Comparison of ENCODE assay signal across 35 cellular contexts in the genomic region with DNA sequence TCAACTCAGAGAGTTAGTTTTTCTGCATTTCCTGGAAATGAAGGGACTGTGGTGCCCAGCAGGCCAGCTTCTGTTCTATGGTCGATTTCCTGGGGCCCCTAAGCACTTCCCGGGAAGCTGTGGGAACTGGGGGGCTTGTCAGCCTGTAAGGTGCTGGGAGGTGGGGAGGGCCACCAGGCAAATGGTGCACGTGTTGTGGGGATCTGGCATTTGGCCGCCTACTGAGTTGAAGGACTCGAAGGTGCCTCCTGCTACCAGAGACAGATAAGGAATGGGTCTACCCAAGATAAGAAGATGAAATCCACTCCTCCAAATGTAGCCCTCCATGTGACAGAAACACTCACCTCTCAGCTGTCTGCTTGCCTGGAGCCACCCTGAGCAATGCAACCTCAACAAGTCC.
"Had no signal": no experiment of that assay in that cellular context is flagged by ENCODE, and none has a peak within 500 bp of the region (broad histone marks: within the 10 kb centered on the region; RNA-seq: fewer than 3 reads in every experiment).

No MANE protein-coding gene starts in this region.

- H3K36me3 Mint-ChIP-seq: activated CD4-positive, alpha-beta memory T cell treated with anti-CD3 and anti-CD28 coated beads for 36 hours; activated naive CD4-positive, alpha-beta T cell treated with anti-CD3 and anti-CD28 coated beads, Interleukin-2, amount 50 U/mL, for 72 hours; activated naive CD8-positive, alpha-beta T cell treated with anti-CD3 and anti-CD28 coated beads for 36 hours had no signal

- H3K27me3 ChIP-seq: adrenal gland, body of pancreas, brain microvascular endothelial cell, breast epithelium had no signal

- H3K9me3 Mint-ChIP-seq: activated B cell treated with CpG ODN at 0.5 μM for 24 hours; activated CD4-positive, alpha-beta memory T cell treated with anti-CD3 and anti-CD28 coated beads for 36 hours; activated CD4-positive, alpha-beta T cell treated with anti-CD3 and anti-CD28 coated beads, Interleukin-2, amount 10 ng/mL, durations not matched to agents 24 days and 14 days; activated CD8-positive, alpha-beta T cell treated with anti-CD3 and anti-CD28 coated beads for 36 hours; activated naive CD4-positive, alpha-beta T cell treated with anti-CD3 and anti-CD28 coated beads for 36 hours; activated naive CD4-positive, alpha-beta T cell treated with anti-CD3 and anti-CD28 coated beads, Interleukin-2, amount 50 U/mL, for 72 hours; activated naive CD8-positive, alpha-beta T cell treated with anti-CD3 and anti-CD28 coated beads for 36 hours; activated T-cell treated with anti-CD3 and anti-CD28 coated beads, Interleukin-2, amount 50 U/mL, for 4 hours; activated T-cell treated with anti-CD3 and anti-CD28 coated beads, Interleukin-2, amount 50 U/mL, for 72 hours; activated T-helper 1 cell treated with anti-CD3 and anti-CD28 coated beads, Interleukin-12 subunit alpha, Interleukin-12 subunit beta, Interleukin-2, Interleukin-4 antibody, amounts not matched to agents 30 ng/mL and 10 ng/mL and 1 ng/mL, durations not matched to agents 14 hours and 24 hours and 36 hours; activated T-helper 17 cell treated with anti-CD3 and anti-CD28 coated beads, Interleukin-2, amount 50 U/mL, for 72 hours; central memory CD8-positive, alpha-beta T cell; T-helper 1 cell treated with Interleukin-12 subunit alpha and Interleukin-12 subunit beta and Interleukin-4 antibody, amounts not matched to agents 30 μg/mL and 1 μg/mL, for 36 hours; T-helper 2 cell treated with Interferon-gamma antibody and Interleukin-4, amounts not matched to agents 5 μg/mL and 100 μg/mL, for 36 hours had no signal

- H3K27me3 Mint-ChIP-seq: activated T-helper 17 cell treated with anti-CD3 and anti-CD28 coated beads, Interleukin-2, amount 50 U/mL, for 72 hours had no signal

- H3K27ac ChIP-seq: adrenal gland, body of pancreas, brain microvascular endothelial cell, breast epithelium, VCaP had no signal

- H3K4me3 Mint-ChIP-seq: activated B cell treated with CpG ODN at 0.5 μM for 24 hours; activated CD4-positive, alpha-beta memory T cell treated with anti-CD3 and anti-CD28 coated beads for 36 hours; activated CD4-positive, alpha-beta T cell treated with anti-CD3 and anti-CD28 coated beads, Interleukin-2, amount 10 ng/mL, durations not matched to agents 24 days and 14 days; activated CD8-positive, alpha-beta T cell treated with anti-CD3 and anti-CD28 coated beads for 36 hours; activated naive CD4-positive, alpha-beta T cell treated with anti-CD3 and anti-CD28 coated beads for 36 hours; activated naive CD8-positive, alpha-beta T cell treated with anti-CD3 and anti-CD28 coated beads for 36 hours; activated T-cell treated with anti-CD3 and anti-CD28 coated beads, Interleukin-2, amount 50 U/mL, for 4 hours; activated T-cell treated with anti-CD3 and anti-CD28 coated beads, Interleukin-2, amount 50 U/mL, for 72 hours; activated T-helper 1 cell treated with anti-CD3 and anti-CD28 coated beads, Interleukin-12 subunit alpha, Interleukin-12 subunit beta, Interleukin-2, Interleukin-4 antibody, amounts not matched to agents 30 ng/mL and 10 ng/mL and 1 ng/mL, durations not matched to agents 14 hours and 24 hours and 36 hours; activated T-helper 17 cell treated with anti-CD3 and anti-CD28 coated beads, Interleukin-2, amount 50 U/mL, for 72 hours; central memory CD8-positive, alpha-beta T cell; T-helper 1 cell treated with Interleukin-12 subunit alpha and Interleukin-12 subunit beta and Interleukin-4 antibody, amounts not matched to agents 30 μg/mL and 1 μg/mL, for 36 hours; T-helper 2 cell treated with Interferon-gamma antibody and Interleukin-4, amounts not matched to agents 5 μg/mL and 100 μg/mL, for 36 hours had no signal

- H3K4me3 ChIP-seq: adrenal gland, body of pancreas, breast epithelium had no signal

- H3K9me3 ChIP-seq: adrenal gland, body of pancreas, breast epithelium had no signal

- H3K4me1 Mint-ChIP-seq: activated naive CD8-positive, alpha-beta T cell treated with anti-CD3 and anti-CD28 coated beads for 36 hours; activated T-helper 17 cell treated with anti-CD3 and anti-CD28 coated beads, Interleukin-2, amount 50 U/mL, for 72 hours had no signal

- DNase-seq: activated B cell treated with CpG ODN at 0.5 μM for 24 hours; activated CD4-positive, alpha-beta memory T cell treated with anti-CD3 and anti-CD28 coated beads for 36 hours; activated CD4-positive, alpha-beta T cell treated with anti-CD3 and anti-CD28 coated beads for 4 hours; activated CD4-positive, alpha-beta T cell treated with anti-CD3 and anti-CD28 coated beads, Interleukin-2, amount 10 ng/mL, durations not matched to agents 24 days and 14 days; activated CD4-positive, alpha-beta T cell treated with anti-CD3 and anti-CD28 coated beads, Interleukin-2, amount 50 U/mL, for 1 hour; activated CD4-positive, alpha-beta T cell treated with anti-CD3 and anti-CD28 coated beads, Interleukin-2, amount 50 U/mL, for 4 hours; activated CD8-positive, alpha-beta memory T cell treated with anti-CD3 and anti-CD28 coated beads, Interleukin-2, amount 50 U/mL, for 4 hours; activated CD8-positive, alpha-beta T cell treated with anti-CD3 and anti-CD28 coated beads for 36 hours; activated effector memory CD4-positive, alpha-beta T cell treated with anti-CD3 and anti-CD28 coated beads, Interleukin-2, amount 50 U/mL, for 16 hours; activated gamma-delta T cell treated with Interleukin-2 at 50 U/mL for 16 hours; activated naive CD4-positive, alpha-beta T cell; activated naive CD4-positive, alpha-beta T cell treated with anti-CD3 and anti-CD28 coated beads for 36 hours; activated naive CD4-positive, alpha-beta T cell treated with anti-CD3 and anti-CD28 coated beads, Interleukin-2, amount 50 U/mL, for 16 hours; activated naive CD8-positive, alpha-beta T cell treated with anti-CD3 and anti-CD28 coated beads for 36 hours; activated T-cell treated with anti-CD3 and anti-CD28 coated beads for 4 hours; activated T-cell treated with anti-CD3 and anti-CD28 coated beads, Interleukin-2, amount 50 U/mL, for 1 hour; activated T-cell treated with anti-CD3 and anti-CD28 coated beads, Interleukin-2, amount 50 U/mL, for 4 hours; activated T-cell treated with anti-CD3 and anti-CD28 coated beads, Interleukin-2, amount 50 U/mL, for 72 hours; adrenal gland; amniotic stem cell; body of pancreas; brain microvascular endothelial cell; caudate nucleus; SW 1271; T-helper 1 cell; T-helper 2 cell; T-helper 9 cell had no signal

- H3K4me1 ChIP-seq: adrenal gland, body of pancreas, breast epithelium had no signal

- H3K36me3 ChIP-seq: adrenal gland, brain microvascular endothelial cell, breast epithelium had no signal

- H3K27ac Mint-ChIP-seq: activated B cell treated with CpG ODN at 0.5 μM for 24 hours; activated CD4-positive, alpha-beta memory T cell treated with anti-CD3 and anti-CD28 coated beads for 36 hours; activated CD4-positive, alpha-beta T cell treated with anti-CD3 and anti-CD28 coated beads, Interleukin-2, amount 10 ng/mL, durations not matched to agents 24 days and 14 days; activated CD8-positive, alpha-beta T cell treated with anti-CD3 and anti-CD28 coated beads for 36 hours; activated naive CD4-positive, alpha-beta T cell treated with anti-CD3 and anti-CD28 coated beads for 36 hours; activated naive CD4-positive, alpha-beta T cell treated with anti-CD3 and anti-CD28 coated beads, Interleukin-2, amount 50 U/mL, for 72 hours; activated naive CD8-positive, alpha-beta T cell treated with anti-CD3 and anti-CD28 coated beads for 36 hours; activated T-cell treated with anti-CD3 and anti-CD28 coated beads, Interleukin-2, amount 50 U/mL, for 72 hours; activated T-helper 1 cell treated with anti-CD3 and anti-CD28 coated beads, Interleukin-12 subunit alpha, Interleukin-12 subunit beta, Interleukin-2, Interleukin-4 antibody, amounts not matched to agents 30 ng/mL and 10 ng/mL and 1 ng/mL, durations not matched to agents 14 hours and 24 hours and 36 hours; activated T-helper 17 cell treated with anti-CD3 and anti-CD28 coated beads, Interleukin-2, amount 50 U/mL, for 72 hours; T-helper 1 cell treated with Interleukin-12 subunit alpha and Interleukin-12 subunit beta and Interleukin-4 antibody, amounts not matched to agents 30 μg/mL and 1 μg/mL, for 36 hours; T-helper 2 cell treated with Interferon-gamma antibody and Interleukin-4, amounts not matched to agents 5 μg/mL and 100 μg/mL, for 36 hours had no signal
